18 cellular contexts compared by ENCODE assay signal in the genomic region with DNA sequence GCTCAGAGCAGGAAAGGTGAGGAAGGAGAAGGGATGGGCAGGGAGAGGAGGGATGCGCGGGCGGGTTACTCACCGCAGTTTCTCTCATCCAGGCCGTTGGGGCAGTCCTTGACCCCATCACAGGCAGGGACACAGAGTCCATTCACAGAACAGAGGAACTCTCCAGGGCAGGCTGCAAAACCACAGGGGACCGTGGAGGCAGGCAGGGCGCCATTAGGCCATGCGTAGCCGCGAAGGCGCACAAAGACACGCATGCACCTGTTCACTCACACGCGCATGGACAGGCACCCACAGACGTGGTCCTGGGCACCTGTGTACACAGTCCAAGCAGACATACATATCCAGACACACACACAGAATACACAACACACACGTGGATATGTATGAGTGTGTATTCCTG. TPM values are rescaled to one million over a fixed set of nuclear protein-coding genes. Genes with fewer than 3 reads are reported as not detected.
DNase-seq lines count a peak whose midpoint lies in the region; ATAC-seq lines count a peak whose summit lies in the region.
"Had no signal": no experiment of that assay in that cellular context is flagged by ENCODE, and none has a peak within 500 bp of the region (broad histone marks: within the 10 kb centered on the region; RNA-seq: fewer than 3 reads in every experiment).

No MANE protein-coding gene starts in this region.

- H3K4me3 Mint-ChIP-seq in stimulated activated effector memory CD8-positive, alpha-beta T cell treated with anti-CD3 and anti-CD28 coated beads, Interleukin-12 subunit alpha, Interleukin-12 subunit beta, amount 100 ng/mL, for 72 hours = no peak overlapping the region
- H3K4me3 Mint-ChIP-seq in activated T-helper 1 cell treated with anti-CD3 and anti-CD28 coated beads, Interleukin-12 subunit alpha, Interleukin-12 subunit beta, Interleukin-2, Interleukin-4 antibody, amounts not matched to agents 30 ng/mL and 10 ng/mL and 1 ng/mL, durations not matched to agents 14 hours and 24 hours and 36 hours = no peak overlapping the region
- H3K4me3 Mint-ChIP-seq: B cell; CD4-positive, CD25-positive, alpha-beta regulatory T cell; CD8-positive, alpha-beta T cell had no signal

- no peaks in the 10 kb centered on the region for H3K9me3 Mint-ChIP-seq in stimulated activated effector memory CD8-positive, alpha-beta T cell treated with anti-CD3 and anti-CD28 coated beads, Interleukin-12 subunit alpha, Interleukin-12 subunit beta, amount 100 ng/mL, for 72 hours
- H3K9me3 Mint-ChIP-seq in activated T-helper 1 cell treated with anti-CD3 and anti-CD28 coated beads, Interleukin-12 subunit alpha, Interleukin-12 subunit beta, Interleukin-2, Interleukin-4 antibody, amounts not matched to agents 30 ng/mL and 10 ng/mL and 1 ng/mL, durations not matched to agents 14 hours and 24 hours and 36 hours = no peaks in the 10 kb centered on the region
- H3K9me3 Mint-ChIP-seq: CD8-positive, alpha-beta T cell had no signal

- ATAC-seq in Right ventricle myocardium superior (ENCODE audit: poor library complexity) (no peak), left cardiac atrium (no peak)
- no peak for ATAC-seq in stimulated activated effector memory CD8-positive, alpha-beta T cell treated with anti-CD3 and anti-CD28 coated beads, Interleukin-12 subunit alpha, Interleukin-12 subunit beta, amount 100 ng/mL, for 72 hours
- ATAC-seq: CD8-positive, alpha-beta T cell had no signal

- H3K36me3 Mint-ChIP-seq in stimulated activated effector memory CD8-positive, alpha-beta T cell treated with anti-CD3 and anti-CD28 coated beads, Interleukin-12 subunit alpha, Interleukin-12 subunit beta, amount 100 ng/mL, for 72 hours = peaks cover 25% of the 10 kb centered on the region
- H3K36me3 Mint-ChIP-seq in activated T-helper 1 cell treated with anti-CD3 and anti-CD28 coated beads, Interleukin-12 subunit alpha, Interleukin-12 subunit beta, Interleukin-2, Interleukin-4 antibody, amounts not matched to agents 30 ng/mL and 10 ng/mL and 1 ng/mL, durations not matched to agents 14 hours and 24 hours and 36 hours (ENCODE audit: low read depth) = no peaks in the 10 kb centered on the region
- H3K36me3 Mint-ChIP-seq: CD4-positive, CD25-positive, alpha-beta regulatory T cell; CD8-positive, alpha-beta T cell had no signal

- peaks cover 3% of the 10 kb centered on the region for H3K27me3 Mint-ChIP-seq in activated T-helper 1 cell treated with anti-CD3 and anti-CD28 coated beads, Interleukin-12 subunit alpha, Interleukin-12 subunit beta, Interleukin-2, Interleukin-4 antibody, amounts not matched to agents 30 ng/mL and 10 ng/mL and 1 ng/mL, durations not matched to agents 14 hours and 24 hours and 36 hours (ENCODE audit: insufficient read depth)

- peak overlapping the region; percentile 67 for H3K27ac Mint-ChIP-seq in stimulated activated effector memory CD8-positive, alpha-beta T cell treated with anti-CD3 and anti-CD28 coated beads, Interleukin-12 subunit alpha, Interleukin-12 subunit beta, amount 100 ng/mL, for 72 hours
- no peak overlapping the region for H3K27ac Mint-ChIP-seq in activated T-helper 1 cell treated with anti-CD3 and anti-CD28 coated beads, Interleukin-12 subunit alpha, Interleukin-12 subunit beta, Interleukin-2, Interleukin-4 antibody, amounts not matched to agents 30 ng/mL and 10 ng/mL and 1 ng/mL, durations not matched to agents 14 hours and 24 hours and 36 hours
- H3K27ac Mint-ChIP-seq: B cell; CD8-positive, alpha-beta T cell had no signal

- peaks cover 30% of the 10 kb centered on the region for H3K4me1 Mint-ChIP-seq in stimulated activated effector memory CD8-positive, alpha-beta T cell treated with anti-CD3 and anti-CD28 coated beads, Interleukin-12 subunit alpha, Interleukin-12 subunit beta, amount 100 ng/mL, for 72 hours
- H3K4me1 Mint-ChIP-seq in activated T-helper 1 cell treated with anti-CD3 and anti-CD28 coated beads, Interleukin-12 subunit alpha, Interleukin-12 subunit beta, Interleukin-2, Interleukin-4 antibody, amounts not matched to agents 30 ng/mL and 10 ng/mL and 1 ng/mL, durations not matched to agents 14 hours and 24 hours and 36 hours (ENCODE audit: low read depth) = peaks cover 19% of the 10 kb centered on the region

- intact Hi-C loops in Right ventricle myocardium superior (cut with DNase I) = no loop called here
- intact Hi-C loops in left cardiac atrium (cut with DNase I) = loop anchor here in 1 of 2 donors (10.0 kb wide), 1 partner anchor 130 kb away; no protein-coding TSS in a partner anchor
- intact Hi-C loops in activated T-helper 1 cell treated with anti-CD3 and anti-CD28 coated beads, Interleukin-12 subunit alpha, Interleukin-12 subunit beta, Interleukin-2, Interleukin-4 antibody, amounts not matched to agents 30 ng/mL and 10 ng/mL and 1 ng/mL, durations not matched to agents 14 hours and 24 hours and 36 hours (cut with micrococcal nuclease) = no loop called here

- DNase-seq in NCI-H146 (lab: John Stamatoyannopoulos, UW) (peak; percentile 28), NCI-H146 treated with DMSO at 0.1 percent for 48 hours (lab: John Stamatoyannopoulos, UW; ENCODE audit: unreplicated experiment) (no peak), Right ventricle myocardium superior (peak; percentile 30), left cardiac atrium (no peak)
- DNase-seq in stimulated activated effector memory CD8-positive, alpha-beta T cell treated with anti-CD3 and anti-CD28 coated beads, Interleukin-12 subunit alpha, Interleukin-12 subunit beta, amount 100 ng/mL, for 72 hours (ENCODE audit: low spot score in 2 of 2) = no peak
- no peak for DNase-seq in activated T-helper 1 cell treated with anti-CD3 and anti-CD28 coated beads, Interleukin-12 subunit alpha, Interleukin-12 subunit beta, Interleukin-2, Interleukin-4 antibody, amounts not matched to agents 30 ng/mL and 10 ng/mL and 1 ng/mL, durations not matched to agents 14 hours and 24 hours and 36 hours (ENCODE audit: low spot score)
- DNase-seq: Caco-2; CD4-positive, CD25-positive, alpha-beta regulatory T cell; CD8-positive, alpha-beta T cell; DMS153; DMS79; EL; GDM1; GM23248; H7; HCEC 1CT had no signal

RNA-seq across cellular contexts. Expression of a gene that starts 23.0 kb away (rescaled TPM):
- total RNA-seq in Right ventricle myocardium superior (8.9 TPM), left cardiac atrium (10 to 100 TPM; 27.7 to 50.6 TPM)
- 65.4 and 68.1 TPM in 2 replicates for total RNA-seq in activated T-helper 1 cell treated with anti-CD3 and anti-CD28 coated beads, Interleukin-12 subunit alpha, Interleukin-12 subunit beta, Interleukin-2, Interleukin-4 antibody, amounts not matched to agents 30 ng/mL and 10 ng/mL and 1 ng/mL, durations not matched to agents 14 hours and 24 hours and 36 hours

RNA-seq across cellular contexts. Expression of a gene that starts 35.0 kb away (rescaled TPM):
- total RNA-seq in Right ventricle myocardium superior (not detected), left cardiac atrium (not detected)
- total RNA-seq in activated T-helper 1 cell treated with anti-CD3 and anti-CD28 coated beads, Interleukin-12 subunit alpha, Interleukin-12 subunit beta, Interleukin-2, Interleukin-4 antibody, amounts not matched to agents 30 ng/mL and 10 ng/mL and 1 ng/mL, durations not matched to agents 14 hours and 24 hours and 36 hours = 2.3 and 3.3 TPM in 2 replicates
- total RNA-seq: B cell, GM23248, H1, H7 had no signal

RNA-seq across cellular contexts. Expression of a gene that starts 55.0 kb away (rescaled TPM):
- total RNA-seq in Right ventricle myocardium superior (60.3 TPM), left cardiac atrium (10 to 100 TPM; 48.2 to 51.2 TPM)
- 18.0 and 20.1 TPM in 2 replicates for total RNA-seq in activated T-helper 1 cell treated with anti-CD3 and anti-CD28 coated beads, Interleukin-12 subunit alpha, Interleukin-12 subunit beta, Interleukin-2, Interleukin-4 antibody, amounts not matched to agents 30 ng/mL and 10 ng/mL and 1 ng/mL, durations not matched to agents 14 hours and 24 hours and 36 hours

RNA-seq across cellular contexts. Expression of a gene that starts 55.3 kb away (rescaled TPM):
- total RNA-seq in Right ventricle myocardium superior (63.5 TPM), left cardiac atrium (10 to 100 TPM; 33.3 to 35.5 TPM)
- total RNA-seq in activated T-helper 1 cell treated with anti-CD3 and anti-CD28 coated beads, Interleukin-12 subunit alpha, Interleukin-12 subunit beta, Interleukin-2, Interleukin-4 antibody, amounts not matched to agents 30 ng/mL and 10 ng/mL and 1 ng/mL, durations not matched to agents 14 hours and 24 hours and 36 hours = 6.9 and 8.2 TPM in 2 replicates
- total RNA-seq: CD4-positive, CD25-positive, alpha-beta regulatory T cell; CD8-positive, alpha-beta T cell had no signal

Comparison
In these comparisons a context has a peak if more than half of its experiments do, and no peak if none do; other contexts are left out.
1. DNase-seq: peak in NCI-H146 (single experiment) and Right ventricle myocardium superior (single experiment); none in NCI-H146 treated with DMSO at 0.1 percent for 48 hours (single experiment), left cardiac atrium (single experiment), stimulated activated effector memory CD8-positive, alpha-beta T cell treated with anti-CD3 and anti-CD28 coated beads, Interleukin-12 subunit alpha, Interleukin-12 subunit beta, amount 100 ng/mL, for 72 hours (0 of 2) and activated T-helper 1 cell treated with anti-CD3 and anti-CD28 coated beads, Interleukin-12 subunit alpha, Interleukin-12 subunit beta, Interleukin-2, Interleukin-4 antibody, amounts not matched to agents 30 ng/mL and 10 ng/mL and 1 ng/mL, durations not matched to agents 14 hours and 24 hours and 36 hours (single experiment).